1 cellular context compared by ENCODE assay signal in genomic region chr17:40596261-40596919, GRCh38.
TF ChIP-seq lines count a peak whose summit lies in the region.

No MANE protein-coding gene starts in this region.

TF ChIP-seq in K562, 482 proteins besides CTCF, POLR2A, EP300 and RAD21 (continued from another document):
- TF ChIP-seq PKNOX1 (IDR thresholded peaks at IDR 0.05) = peak; percentile 23; the same call in 1 of the 2 replicates
- no peak for TF ChIP-seq ZNF584 (CRISPR knock-in tag; IDR thresholded peaks at IDR 0.05; ENCODE audit: low read depth)
- TF ChIP-seq CBFA2T2 (conservative IDR thresholded peaks at IDR 0.05) = peak; percentile 86
- TF ChIP-seq TCF3 (CRISPR knock-in tag; IDR thresholded peaks at IDR 0.05) = no peak
- TF ChIP-seq L3MBTL2 (IDR thresholded peaks at IDR 0.05) = peak; percentile 97
- TF ChIP-seq SIX5 (IDR thresholded peaks at IDR 0.05; ENCODE audit: borderline replicate concordance in 1 of 2, insufficient read depth in 1 of 2, low read depth in 1 of 2, low read length in 2 of 2) = peak; percentile 13 to 25; a peak in 2 of 4 replicates
- TF ChIP-seq FOS (IDR thresholded peaks at IDR 0.05; ENCODE audit: extremely low read depth, insufficient read length) = peak; percentile 77
- TF ChIP-seq SPI1 (IDR thresholded peaks at IDR 0.05; ENCODE audit: borderline replicate concordance, low read depth, low read length) = peak; percentile 51; the same call in 1 of the 2 replicates
- no peak for TF ChIP-seq ZNF444 (CRISPR knock-in tag; IDR thresholded peaks at IDR 0.05)
- no peak for TF ChIP-seq SMARCC2 (IDR thresholded peaks at IDR 0.05; ENCODE audit: low read depth)
- TF ChIP-seq RBM25 (IDR thresholded peaks at IDR 0.05; ENCODE audit: low read depth, low read length, severe bottlenecking) = peak; percentile 49
- TF ChIP-seq ZBTB8A (IDR thresholded peaks at IDR 0.05; ENCODE audit: partially characterized antibody) = no peak
- no peak for TF ChIP-seq SRF (CRISPR knock-in tag; IDR thresholded peaks at IDR 0.05)
- no peak for TF ChIP-seq ZNF212 (CRISPR knock-in tag; IDR thresholded peaks at IDR 0.05)
- TF ChIP-seq HIVEP1 (CRISPR knock-in tag; IDR thresholded peaks at IDR 0.05) = no peak
- no peak for TF ChIP-seq ZNF23 (CRISPR knock-in tag; IDR thresholded peaks at IDR 0.05)
- no peak for TF ChIP-seq DACH1 (IDR thresholded peaks at IDR 0.05; ENCODE audit: partially characterized antibody)
- TF ChIP-seq EHMT2 (IDR thresholded peaks at IDR 0.05) = peak; percentile 56; the same call in 1 of the 2 replicates
- TF ChIP-seq HCFC1 (IDR thresholded peaks at IDR 0.05; ENCODE audit: low read depth, low read length) = peak; percentile 70
- TF ChIP-seq MAX (CRISPR knock-in tag; IDR thresholded peaks at IDR 0.05) = no peak
- TF ChIP-seq CBX3 (IDR thresholded peaks at IDR 0.05; ENCODE audit: borderline replicate concordance in 1 of 2, low read length in 2 of 2) = peak in 1 of 2 experiments; percentile 60; a peak in 1 of 3 replicates
- TF ChIP-seq, protein P1, sequence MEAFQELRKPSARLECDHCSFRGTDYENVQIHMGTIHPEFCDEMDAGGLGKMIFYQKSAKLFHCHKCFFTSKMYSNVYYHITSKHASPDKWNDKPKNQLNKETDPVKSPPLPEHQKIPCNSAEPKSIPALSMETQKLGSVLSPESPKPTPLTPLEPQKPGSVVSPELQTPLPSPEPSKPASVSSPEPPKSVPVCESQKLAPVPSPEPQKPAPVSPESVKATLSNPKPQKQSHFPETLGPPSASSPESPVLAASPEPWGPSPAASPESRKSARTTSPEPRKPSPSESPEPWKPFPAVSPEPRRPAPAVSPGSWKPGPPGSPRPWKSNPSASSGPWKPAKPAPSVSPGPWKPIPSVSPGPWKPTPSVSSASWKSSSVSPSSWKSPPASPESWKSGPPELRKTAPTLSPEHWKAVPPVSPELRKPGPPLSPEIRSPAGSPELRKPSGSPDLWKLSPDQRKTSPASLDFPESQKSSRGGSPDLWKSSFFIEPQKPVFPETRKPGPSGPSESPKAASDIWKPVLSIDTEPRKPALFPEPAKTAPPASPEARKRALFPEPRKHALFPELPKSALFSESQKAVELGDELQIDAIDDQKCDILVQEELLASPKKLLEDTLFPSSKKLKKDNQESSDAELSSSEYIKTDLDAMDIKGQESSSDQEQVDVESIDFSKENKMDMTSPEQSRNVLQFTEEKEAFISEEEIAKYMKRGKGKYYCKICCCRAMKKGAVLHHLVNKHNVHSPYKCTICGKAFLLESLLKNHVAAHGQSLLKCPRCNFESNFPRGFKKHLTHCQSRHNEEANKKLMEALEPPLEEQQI (IDR thresholded peaks at IDR 0.05) = peak; percentile 30; the same call in 1 of the 2 replicates
- peak; percentile 44; the same call in 1 of the 2 replicates for TF ChIP-seq CC2D1A (IDR thresholded peaks at IDR 0.05)
- TF ChIP-seq E2F6 (IDR thresholded peaks at IDR 0.05; ENCODE audit: borderline replicate concordance in 1 of 2, extremely low read depth in 1 of 2, insufficient read depth in 1 of 2, insufficient read length in 1 of 2, low read depth in 1 of 2, low read length in 1 of 2, poor library complexity in 1 of 2, severe bottlenecking in 1 of 2) = peak; percentile 15 to 41
- TF ChIP-seq ZNF76 (CRISPR knock-in tag; IDR thresholded peaks at IDR 0.05; ENCODE audit: borderline replicate concordance) = no peak
- 0 out of 2 replicates have a peak, but pooled peaks have one; percentile 28 for TF ChIP-seq MEF2D (tag; conservative IDR thresholded peaks at IDR 0.05; ENCODE audit: low read depth)
- TF ChIP-seq ZNF146 (CRISPR knock-in tag; IDR thresholded peaks at IDR 0.05; ENCODE audit: unreplicated experiment) = no peak
- no peak for TF ChIP-seq ZNF24 (IDR thresholded peaks at IDR 0.05)
- no peak for TF ChIP-seq XRCC4 (IDR thresholded peaks at IDR 0.05; ENCODE audit: extremely low read depth, insufficient read depth, insufficient read length)
- no peak for TF ChIP-seq PPARD (CRISPR knock-in tag; IDR thresholded peaks at IDR 0.05)
- TF ChIP-seq BCL6 (CRISPR knock-in tag; IDR thresholded peaks at IDR 0.05) = no peak
- peak; percentile 67 for TF ChIP-seq PHF20 (IDR thresholded peaks at IDR 0.05; ENCODE audit: partially characterized antibody)
- no peak for TF ChIP-seq SNRNP70 (optimal IDR thresholded peaks at IDR 0.05; ENCODE audit: low read depth, low read length)
- TF ChIP-seq PHF8 (IDR thresholded peaks at IDR 0.05; ENCODE audit: borderline replicate concordance, low read length) = no peak
- TF ChIP-seq NR2C1 (IDR thresholded peaks at IDR 0.05) = no peak
- TF ChIP-seq NR2C1 (tag; IDR thresholded peaks at IDR 0.05) = peak; percentile 25; the same call in 1 of the 2 replicates
- TF ChIP-seq, protein P2, sequence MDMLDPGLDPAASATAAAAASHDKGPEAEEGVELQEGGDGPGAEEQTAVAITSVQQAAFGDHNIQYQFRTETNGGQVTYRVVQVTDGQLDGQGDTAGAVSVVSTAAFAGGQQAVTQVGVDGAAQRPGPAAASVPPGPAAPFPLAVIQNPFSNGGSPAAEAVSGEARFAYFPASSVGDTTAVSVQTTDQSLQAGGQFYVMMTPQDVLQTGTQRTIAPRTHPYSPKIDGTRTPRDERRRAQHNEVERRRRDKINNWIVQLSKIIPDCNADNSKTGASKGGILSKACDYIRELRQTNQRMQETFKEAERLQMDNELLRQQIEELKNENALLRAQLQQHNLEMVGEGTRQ (CRISPR knock-in tag; IDR thresholded peaks at IDR 0.05) = peak; percentile 94
- TF ChIP-seq CBX1 (IDR thresholded peaks at IDR 0.05; ENCODE audit: low read depth) = no peak
- no peak for TF ChIP-seq ZNF263 (CRISPR knock-in tag; IDR thresholded peaks at IDR 0.05; ENCODE audit: borderline replicate concordance)
- TF ChIP-seq CHD2 (IDR thresholded peaks at IDR 0.05; ENCODE audit: low read depth, low read length) = 0 out of 2 replicates have a peak, but pooled peaks have one; percentile 8
- peak; percentile 80 for TF ChIP-seq ASH1L (IDR thresholded peaks at IDR 0.05; ENCODE audit: borderline replicate concordance, low read depth, partially characterized antibody)
- TF ChIP-seq ELF2 (CRISPR knock-in tag; IDR thresholded peaks at IDR 0.05) = no peak
- peak; percentile 54; the same call in 1 of the 2 replicates for TF ChIP-seq DMBX1 (CRISPR knock-in tag; IDR thresholded peaks at IDR 0.05; ENCODE audit: borderline replicate concordance)
- peak; percentile 98 for TF ChIP-seq RAD51 (IDR thresholded peaks at IDR 0.05; ENCODE audit: borderline replicate concordance, low read depth)
